14 cellular contexts compared by ENCODE assay signal in genomic region chr6:159615923-159616322, GRCh38.
"Had no signal": no experiment of that assay in that cellular context is flagged by ENCODE, and none has a peak within 500 bp of the region (broad histone marks: within the 10 kb centered on the region; RNA-seq: fewer than 3 reads in every experiment).

No MANE protein-coding gene starts in this region.

- ATAC-seq: heart right ventricle, left lobe of liver, mucosa of descending colon, natural killer cell, right cardiac atrium had no signal

- H3K4me3 ChIP-seq: heart right ventricle, mucosa of descending colon, suprapubic skin, thyroid gland had no signal

- H3K36me3 ChIP-seq: suprapubic skin, thyroid gland had no signal

- H3K9me3 ChIP-seq: thyroid gland had no signal

- H3K27me3 ChIP-seq: heart right ventricle, suprapubic skin, thyroid gland had no signal

- DNase-seq: dermis blood vessel endothelial cell; heart right ventricle; hypothalamus; kidney glomerular epithelial cell; mucosa of descending colon; natural killer cell; posterior cingulate gyrus; right cardiac atrium; small intestine; stimulated activated CD4-positive, alpha-beta T cell treated with anti-CD3 and anti-CD28 coated beads, Interleukin-12 subunit alpha, Interleukin-12 subunit beta, amount 100 ng/mL, for 4 hours; stimulated activated naive CD4-positive, alpha-beta T cell treated with Interleukin-2 at 50 U/mL for 16 hours; thyroid gland had no signal

- H3K27ac ChIP-seq: heart right ventricle, suprapubic skin, thyroid gland had no signal

- H3K4me1 ChIP-seq: heart right ventricle, suprapubic skin, thyroid gland had no signal
